ENCODE assay signal across 1 cellular context in genomic region chr7:23486002-23486773, GRCh38.
TF ChIP-seq lines count a peak whose summit lies in the region.

No MANE protein-coding gene starts in this region.

TF ChIP-seq in GM23338, 12 proteins besides CTCF, POLR2A, EP300 and RAD21 (continued from another document):
- TF ChIP-seq, protein P1, sequence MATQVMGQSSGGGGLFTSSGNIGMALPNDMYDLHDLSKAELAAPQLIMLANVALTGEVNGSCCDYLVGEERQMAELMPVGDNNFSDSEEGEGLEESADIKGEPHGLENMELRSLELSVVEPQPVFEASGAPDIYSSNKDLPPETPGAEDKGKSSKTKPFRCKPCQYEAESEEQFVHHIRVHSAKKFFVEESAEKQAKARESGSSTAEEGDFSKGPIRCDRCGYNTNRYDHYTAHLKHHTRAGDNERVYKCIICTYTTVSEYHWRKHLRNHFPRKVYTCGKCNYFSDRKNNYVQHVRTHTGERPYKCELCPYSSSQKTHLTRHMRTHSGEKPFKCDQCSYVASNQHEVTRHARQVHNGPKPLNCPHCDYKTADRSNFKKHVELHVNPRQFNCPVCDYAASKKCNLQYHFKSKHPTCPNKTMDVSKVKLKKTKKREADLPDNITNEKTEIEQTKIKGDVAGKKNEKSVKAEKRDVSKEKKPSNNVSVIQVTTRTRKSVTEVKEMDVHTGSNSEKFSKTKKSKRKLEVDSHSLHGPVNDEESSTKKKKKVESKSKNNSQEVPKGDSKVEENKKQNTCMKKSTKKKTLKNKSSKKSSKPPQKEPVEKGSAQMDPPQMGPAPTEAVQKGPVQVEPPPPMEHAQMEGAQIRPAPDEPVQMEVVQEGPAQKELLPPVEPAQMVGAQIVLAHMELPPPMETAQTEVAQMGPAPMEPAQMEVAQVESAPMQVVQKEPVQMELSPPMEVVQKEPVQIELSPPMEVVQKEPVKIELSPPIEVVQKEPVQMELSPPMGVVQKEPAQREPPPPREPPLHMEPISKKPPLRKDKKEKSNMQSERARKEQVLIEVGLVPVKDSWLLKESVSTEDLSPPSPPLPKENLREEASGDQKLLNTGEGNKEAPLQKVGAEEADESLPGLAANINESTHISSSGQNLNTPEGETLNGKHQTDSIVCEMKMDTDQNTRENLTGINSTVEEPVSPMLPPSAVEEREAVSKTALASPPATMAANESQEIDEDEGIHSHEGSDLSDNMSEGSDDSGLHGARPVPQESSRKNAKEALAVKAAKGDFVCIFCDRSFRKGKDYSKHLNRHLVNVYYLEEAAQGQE (IDR thresholded peaks at IDR 0.05; ENCODE audit: unreplicated experiment): no peak
- TF ChIP-seq CREB1 (CRISPR knock-in tag; IDR thresholded peaks at IDR 0.05; ENCODE audit: low read depth) (no peak), NANOG (IDR thresholded peaks at IDR 0.05; ENCODE audit: borderline replicate concordance) (no peak), ETS1 (IDR thresholded peaks at IDR 0.05) (no peak)
